ENCODE assay signal across 9 cellular contexts in the genomic region with DNA sequence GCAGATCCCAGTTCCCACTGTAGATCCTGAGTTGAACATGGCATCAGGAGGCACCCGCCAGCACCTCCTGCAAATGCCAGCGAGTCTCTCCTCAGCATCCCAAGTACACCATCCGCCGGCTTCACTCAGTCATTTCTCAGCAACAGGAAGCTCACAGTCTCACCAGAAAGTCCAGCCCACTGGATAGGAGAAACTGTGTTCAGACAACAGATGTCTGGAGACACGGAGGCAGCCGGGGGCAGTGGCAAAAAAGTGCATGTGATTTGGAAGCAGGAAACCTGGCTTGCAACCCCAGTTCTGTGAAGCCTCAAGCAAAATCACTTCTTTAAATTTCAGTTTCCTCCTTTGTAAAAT.
A peak's percentile ranks its signal among the peaks of the same experiment; 100 is the strongest.
DNase-seq lines count a peak whose midpoint lies in the region; ATAC-seq and TF ChIP-seq lines count a peak whose summit lies in the region.
"Had no signal": no experiment of that assay in that cellular context is flagged by ENCODE, and none has a peak within 500 bp of the region (broad histone marks: within the 10 kb centered on the region; RNA-seq: fewer than 3 reads in every experiment).

No MANE protein-coding gene starts in this region.

- no peak for DNase-seq in activated T-helper 1 cell treated with anti-CD3 and anti-CD28 coated beads, Interleukin-12 subunit alpha, Interleukin-12 subunit beta, Interleukin-2, Interleukin-4 antibody, amounts not matched to agents 30 ng/mL and 10 ng/mL and 1 ng/mL, durations not matched to agents 14 hours and 24 hours and 36 hours (ENCODE audit: low spot score)
- no peak for DNase-seq in nephron progenitor cell
- no peak for DNase-seq in stomach
- DNase-seq in ovary = no peak
- DNase-seq: NCI-H2029 treated with DMSO at 0.1 percent for 48 hours, Peyer's patch had no signal

- H3K9me3 Mint-ChIP-seq in activated T-helper 1 cell treated with anti-CD3 and anti-CD28 coated beads, Interleukin-12 subunit alpha, Interleukin-12 subunit beta, Interleukin-2, Interleukin-4 antibody, amounts not matched to agents 30 ng/mL and 10 ng/mL and 1 ng/mL, durations not matched to agents 14 hours and 24 hours and 36 hours = peaks cover 4% of the 10 kb centered on the region
- peaks cover 6% of the 10 kb centered on the region for H3K9me3 Mint-ChIP-seq in nephron progenitor cell

- H3K4me3 ChIP-seq in stomach (peak overlapping the region in 1 of 4 donors; percentile 3), ovary (no peak overlapping the region)

- H3K27ac Mint-ChIP-seq in activated T-helper 1 cell treated with anti-CD3 and anti-CD28 coated beads, Interleukin-12 subunit alpha, Interleukin-12 subunit beta, Interleukin-2, Interleukin-4 antibody, amounts not matched to agents 30 ng/mL and 10 ng/mL and 1 ng/mL, durations not matched to agents 14 hours and 24 hours and 36 hours = peak overlapping the region; percentile 74
- peak overlapping the region; percentile 89 for H3K27ac Mint-ChIP-seq in nephron progenitor cell

- WGBS in stomach, 5 donors = 62 to 83% (median 77%) methylated on average over 6 of the region's 6 CpGs
- 53 to 63% (median 63%) methylated on average over 6 of the region's 6 CpGs for WGBS in ovary, 3 donors

- peak overlapping the region; percentile 32 for H3K4me3 Mint-ChIP-seq in activated T-helper 1 cell treated with anti-CD3 and anti-CD28 coated beads, Interleukin-12 subunit alpha, Interleukin-12 subunit beta, Interleukin-2, Interleukin-4 antibody, amounts not matched to agents 30 ng/mL and 10 ng/mL and 1 ng/mL, durations not matched to agents 14 hours and 24 hours and 36 hours
- H3K4me3 Mint-ChIP-seq in nephron progenitor cell = peak overlapping the region; percentile 5

- peaks cover 0 to 19% (median 4%) of the 10 kb centered on the region in 4 donors for H3K4me1 ChIP-seq in stomach
- H3K4me1 ChIP-seq in ovary (ENCODE audit: insufficient read depth) = no peaks in the 10 kb centered on the region
- H3K4me1 ChIP-seq: Peyer's patch had no signal

- intact Hi-C loops in activated T-helper 1 cell treated with anti-CD3 and anti-CD28 coated beads, Interleukin-12 subunit alpha, Interleukin-12 subunit beta, Interleukin-2, Interleukin-4 antibody, amounts not matched to agents 30 ng/mL and 10 ng/mL and 1 ng/mL, durations not matched to agents 14 hours and 24 hours and 36 hours (cut with micrococcal nuclease) = loop anchor here (1.0 kb wide), 1 partner anchor 12 kb away; no protein-coding TSS in a partner anchor
- intact Hi-C loops in stomach (cut with DNase I; ENCODE audit: low total_unique reads) = no loop called here
- intact Hi-C loops in ovary (cut with DNase I) = no loop called here

- H3K27ac ChIP-seq in stomach (peak overlapping the region in 1 of 5 donors; percentile 5), ovary (no peak overlapping the region)

- TF ChIP-seq EP300 in stomach (IDR thresholded peaks at IDR 0.05) (no peak), ovary (IDR thresholded peaks at IDR 0.05) (no peak)

- ATAC-seq in GM18502 (IDR thresholded peaks at IDR 0.05; ENCODE audit: poor library complexity, unreplicated experiment) (peak; percentile 53), HG02642 (IDR thresholded peaks at IDR 0.05; ENCODE audit: poor library complexity, unreplicated experiment) (peak; percentile 47), HG03565 (IDR thresholded peaks at IDR 0.05; ENCODE audit: unreplicated experiment) (no peak)

- H3K36me3 ChIP-seq in stomach (no peaks in the 10 kb centered on the region), ovary (no peaks in the 10 kb centered on the region)
- H3K36me3 ChIP-seq: Peyer's patch had no signal

- H3K27me3 Mint-ChIP-seq in activated T-helper 1 cell treated with anti-CD3 and anti-CD28 coated beads, Interleukin-12 subunit alpha, Interleukin-12 subunit beta, Interleukin-2, Interleukin-4 antibody, amounts not matched to agents 30 ng/mL and 10 ng/mL and 1 ng/mL, durations not matched to agents 14 hours and 24 hours and 36 hours (ENCODE audit: insufficient read depth) = peaks cover 14% of the 10 kb centered on the region
- peaks cover 3% of the 10 kb centered on the region for H3K27me3 Mint-ChIP-seq in nephron progenitor cell (ENCODE audit: low read depth, poor library complexity)

- H3K36me3 Mint-ChIP-seq in activated T-helper 1 cell treated with anti-CD3 and anti-CD28 coated beads, Interleukin-12 subunit alpha, Interleukin-12 subunit beta, Interleukin-2, Interleukin-4 antibody, amounts not matched to agents 30 ng/mL and 10 ng/mL and 1 ng/mL, durations not matched to agents 14 hours and 24 hours and 36 hours (ENCODE audit: low read depth) = peaks cover 4% of the 10 kb centered on the region
- peaks cover 27% of the 10 kb centered on the region for H3K36me3 Mint-ChIP-seq in nephron progenitor cell (ENCODE audit: low read depth)

- no peaks in the 10 kb centered on the region for H3K9me3 ChIP-seq in stomach
- H3K9me3 ChIP-seq in ovary = no peaks in the 10 kb centered on the region
- H3K9me3 ChIP-seq: Peyer's patch had no signal

- TF ChIP-seq POLR2A in stomach (IDR thresholded peaks at IDR 0.05) = no peak
- no peak for TF ChIP-seq POLR2A in ovary (IDR thresholded peaks at IDR 0.05)

- H3K27me3 ChIP-seq in stomach = no peaks in the 10 kb centered on the region
- no peaks in the 10 kb centered on the region for H3K27me3 ChIP-seq in ovary
- H3K27me3 ChIP-seq: Peyer's patch had no signal

- TF ChIP-seq CTCF in nephron progenitor cell (IDR thresholded peaks at IDR 0.05) (no peak), stomach (IDR thresholded peaks at IDR 0.05) (no peak), ovary (IDR thresholded peaks at IDR 0.05) (no peak)

- H3K4me1 Mint-ChIP-seq in activated T-helper 1 cell treated with anti-CD3 and anti-CD28 coated beads, Interleukin-12 subunit alpha, Interleukin-12 subunit beta, Interleukin-2, Interleukin-4 antibody, amounts not matched to agents 30 ng/mL and 10 ng/mL and 1 ng/mL, durations not matched to agents 14 hours and 24 hours and 36 hours (ENCODE audit: low read depth) = peaks cover 46% of the 10 kb centered on the region
- H3K4me1 Mint-ChIP-seq in nephron progenitor cell = peaks cover 89% of the 10 kb centered on the region
